ENCODE assay signal across 15 cellular contexts in the genomic region with DNA sequence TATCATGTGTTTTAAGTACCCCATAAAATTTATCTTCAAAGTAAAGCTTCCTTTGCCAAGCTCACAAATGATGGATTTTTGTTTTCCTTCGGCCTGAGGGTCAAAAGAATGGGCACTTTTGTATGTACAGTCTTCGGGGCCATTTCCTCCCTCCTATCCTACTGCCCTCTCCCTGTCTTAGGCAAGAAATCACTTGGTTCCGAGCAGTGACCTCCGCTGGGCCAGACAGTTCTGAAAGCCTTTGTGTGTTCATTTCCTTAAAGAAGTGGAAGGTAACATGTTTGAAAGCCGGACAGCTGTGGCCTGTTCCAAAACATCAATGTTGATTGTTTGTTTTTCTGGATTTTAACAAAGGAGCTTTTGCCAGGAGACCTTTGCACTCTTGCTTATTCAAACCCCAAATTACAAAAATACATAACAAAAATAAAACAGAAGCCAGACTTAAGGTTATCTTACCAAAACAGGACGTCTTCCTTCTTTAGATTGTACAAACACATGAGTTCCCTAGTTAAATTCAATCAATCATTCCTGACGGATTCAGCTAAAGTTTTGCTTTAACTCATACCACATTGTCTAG.
DNase-seq lines count a peak whose midpoint lies in the region; ATAC-seq, FAIRE-seq and TF ChIP-seq lines count a peak whose summit lies in the region.
"Had no signal": no experiment of that assay in that cellular context is flagged by ENCODE, and none has a peak within 500 bp of the region (broad histone marks: within the 10 kb centered on the region; RNA-seq: fewer than 3 reads in every experiment).

No MANE protein-coding gene starts in this region.

- no peak overlapping the region for H3K4me3 ChIP-seq in A549

- no peaks in the 10 kb centered on the region for H3K4me1 Mint-ChIP-seq in activated T-helper 2 cell treated with anti-CD3 and anti-CD28 coated beads, Interferon-gamma antibody, Interleukin-2, Interleukin-4, amounts not matched to agents 10 μg/mL and 5 μg/mL and 100 μg/mL, durations not matched to agents 14 hours and 24 hours and 36 hours (ENCODE audit: low read depth)
- H3K4me1 Mint-ChIP-seq: activated naive CD8-positive, alpha-beta T cell treated with anti-CD3 and anti-CD28 coated beads, Interleukin-2, amount 50 U/mL, for 24 hours; stimulated activated naive CD8-positive, alpha-beta T cell treated with anti-CD3 and anti-CD28 coated beads, Interleukin-15, amount 100 ng/mL, for 72 hours; T-cell had no signal

- FAIRE-seq in A549 (lab: Jason Lieb, UNC): no peak

- no peak overlapping the region for H3K27ac Mint-ChIP-seq in activated T-helper 2 cell treated with anti-CD3 and anti-CD28 coated beads, Interferon-gamma antibody, Interleukin-2, Interleukin-4, amounts not matched to agents 10 μg/mL and 5 μg/mL and 100 μg/mL, durations not matched to agents 14 hours and 24 hours and 36 hours
- H3K27ac Mint-ChIP-seq: activated naive CD8-positive, alpha-beta T cell treated with anti-CD3 and anti-CD28 coated beads, Interleukin-2, amount 50 U/mL, for 24 hours; T-cell had no signal

- POLR2A ChIA-PET in A549 (lab: Yijun Ruan, JAX): no interaction called here

- peak in 1 of 2 experiments; percentile 52; a peak in 3 of 6 replicates for ATAC-seq in A549
- ATAC-seq in HG03025 (IDR thresholded peaks at IDR 0.05; ENCODE audit: low FRiP score, unreplicated experiment): no peak
- ATAC-seq: activated naive CD8-positive, alpha-beta T cell treated with anti-CD3 and anti-CD28 coated beads, Interleukin-2, amount 50 U/mL, for 24 hours; stimulated activated naive CD8-positive, alpha-beta T cell treated with anti-CD3 and anti-CD28 coated beads, Interleukin-15, amount 100 ng/mL, for 72 hours; T-cell had no signal

- no peaks in the 10 kb centered on the region for H3K9me3 ChIP-seq in A549

- 20% methylated on average over 7 of the region's 7 CpGs for WGBS in A549 (ENCODE audit: missing lambda C conversion rate)

- CTCF ChIA-PET in A549 (lab: Yijun Ruan, JAX): interaction anchor here (0.6 kb wide), 1 partner anchor 36 kb away, joined by 4 read pairs; no protein-coding TSS in a partner anchor

- H3K4me2 ChIP-seq in A549: peak overlapping the region; percentile 61

- H3K4me3 Mint-ChIP-seq in activated T-helper 2 cell treated with anti-CD3 and anti-CD28 coated beads, Interferon-gamma antibody, Interleukin-2, Interleukin-4, amounts not matched to agents 10 μg/mL and 5 μg/mL and 100 μg/mL, durations not matched to agents 14 hours and 24 hours and 36 hours (ENCODE audit: low read depth): no peak overlapping the region
- H3K4me3 Mint-ChIP-seq: activated naive CD8-positive, alpha-beta T cell treated with anti-CD3 and anti-CD28 coated beads, Interleukin-2, amount 50 U/mL, for 24 hours; stimulated activated naive CD8-positive, alpha-beta T cell treated with anti-CD3 and anti-CD28 coated beads, Interleukin-15, amount 100 ng/mL, for 72 hours; T-cell had no signal

- H3K27me3 ChIP-seq in layer of hippocampus (ENCODE audit: control insufficient read depth, insufficient read depth, low read length): no peaks in the 10 kb centered on the region

- intact Hi-C loops in activated T-helper 2 cell treated with anti-CD3 and anti-CD28 coated beads, Interferon-gamma antibody, Interleukin-2, Interleukin-4, amounts not matched to agents 10 μg/mL and 5 μg/mL and 100 μg/mL, durations not matched to agents 14 hours and 24 hours and 36 hours (cut with micrococcal nuclease): no loop called here

- TF ChIP-seq EP300 in A549 (IDR thresholded peaks at IDR 0.05): no peak

- no peak for TF ChIP-seq RAD21 in A549 (conservative IDR thresholded peaks at IDR 0.05 in 1 of 2, IDR thresholded peaks at IDR 0.05 in 1 of 2)

- no peaks in the 10 kb centered on the region for H3K36me3 Mint-ChIP-seq in activated T-helper 2 cell treated with anti-CD3 and anti-CD28 coated beads, Interferon-gamma antibody, Interleukin-2, Interleukin-4, amounts not matched to agents 10 μg/mL and 5 μg/mL and 100 μg/mL, durations not matched to agents 14 hours and 24 hours and 36 hours (ENCODE audit: low read depth)
- H3K36me3 Mint-ChIP-seq: T-cell had no signal

- peaks cover 69% of the 10 kb centered on the region for H3K4me1 ChIP-seq in A549

- H3K9me3 Mint-ChIP-seq in activated T-helper 2 cell treated with anti-CD3 and anti-CD28 coated beads, Interferon-gamma antibody, Interleukin-2, Interleukin-4, amounts not matched to agents 10 μg/mL and 5 μg/mL and 100 μg/mL, durations not matched to agents 14 hours and 24 hours and 36 hours: no peaks in the 10 kb centered on the region

- peak in 1 of 2 experiments; percentile 17 for DNase-seq in A549 (ENCODE audit: low read depth in 1 of 2, low spot score in 1 of 2)
- DNase-seq in pulmonary artery endothelial cell (ENCODE audit: low read depth, low spot score): peak; percentile 81
- no peak for DNase-seq in activated T-helper 2 cell treated with anti-CD3 and anti-CD28 coated beads, Interferon-gamma antibody, Interleukin-2, Interleukin-4, amounts not matched to agents 10 μg/mL and 5 μg/mL and 100 μg/mL, durations not matched to agents 14 hours and 24 hours and 36 hours (ENCODE audit: low spot score)
- no peak for DNase-seq in DMS53 treated with DMSO at 0.1 percent for 48 hours (lab: John Stamatoyannopoulos, UW; ENCODE audit: unreplicated experiment)
- DNase-seq in hippocampal formation (lab: John Stamatoyannopoulos, UW): no peak
- DNase-seq: activated CD4-positive, alpha-beta T cell treated with anti-CD3 and anti-CD28 coated beads for 1 hour; activated naive CD8-positive, alpha-beta T cell treated with anti-CD3 and anti-CD28 coated beads, Interleukin-2, amount 50 U/mL, for 24 hours; GOT3; Karpas-422; NCI-H1436; stimulated activated naive CD8-positive, alpha-beta T cell treated with anti-CD3 and anti-CD28 coated beads, Interleukin-15, amount 100 ng/mL, for 72 hours; T-cell had no signal

- H3K27ac ChIP-seq in A549: peak overlapping the region; percentile 59 to 77; a peak in 5 of 6 replicates
- H3K27ac ChIP-seq in cingulate gyrus (ENCODE audit: low read depth, low read length): peak overlapping the region; percentile 20
- peak overlapping the region; percentile 10 for H3K27ac ChIP-seq in layer of hippocampus (ENCODE audit: low read depth, low read length)

- no peaks in the 10 kb centered on the region for H3K27me3 Mint-ChIP-seq in activated T-helper 2 cell treated with anti-CD3 and anti-CD28 coated beads, Interferon-gamma antibody, Interleukin-2, Interleukin-4, amounts not matched to agents 10 μg/mL and 5 μg/mL and 100 μg/mL, durations not matched to agents 14 hours and 24 hours and 36 hours (ENCODE audit: low read depth)
- H3K27me3 Mint-ChIP-seq: stimulated activated naive CD8-positive, alpha-beta T cell treated with anti-CD3 and anti-CD28 coated beads, Interleukin-15, amount 100 ng/mL, for 72 hours; T-cell had no signal

- no peak for TF ChIP-seq CTCF in A549 (IDR thresholded peaks at IDR 0.05)

- no peak for TF ChIP-seq POLR2A in A549 (IDR thresholded peaks at IDR 0.05; ENCODE audit: low read length)

TF ChIP-seq in A549, 52 proteins besides CTCF, POLR2A, EP300 and RAD21:
- TF ChIP-seq BCL3 (IDR thresholded peaks at IDR 0.05) (no peak), JUNB (IDR thresholded peaks at IDR 0.05) (no peak), JUN (IDR thresholded peaks at IDR 0.05) (no peak), MAX (IDR thresholded peaks at IDR 0.05) (no peak), MAFK (IDR thresholded peaks at IDR 0.05; ENCODE audit: partially characterized antibody) (no peak), HEYL (CRISPR knock-in tag; IDR thresholded peaks at IDR 0.05) (no peak)
- TF ChIP-seq, protein P1, sequence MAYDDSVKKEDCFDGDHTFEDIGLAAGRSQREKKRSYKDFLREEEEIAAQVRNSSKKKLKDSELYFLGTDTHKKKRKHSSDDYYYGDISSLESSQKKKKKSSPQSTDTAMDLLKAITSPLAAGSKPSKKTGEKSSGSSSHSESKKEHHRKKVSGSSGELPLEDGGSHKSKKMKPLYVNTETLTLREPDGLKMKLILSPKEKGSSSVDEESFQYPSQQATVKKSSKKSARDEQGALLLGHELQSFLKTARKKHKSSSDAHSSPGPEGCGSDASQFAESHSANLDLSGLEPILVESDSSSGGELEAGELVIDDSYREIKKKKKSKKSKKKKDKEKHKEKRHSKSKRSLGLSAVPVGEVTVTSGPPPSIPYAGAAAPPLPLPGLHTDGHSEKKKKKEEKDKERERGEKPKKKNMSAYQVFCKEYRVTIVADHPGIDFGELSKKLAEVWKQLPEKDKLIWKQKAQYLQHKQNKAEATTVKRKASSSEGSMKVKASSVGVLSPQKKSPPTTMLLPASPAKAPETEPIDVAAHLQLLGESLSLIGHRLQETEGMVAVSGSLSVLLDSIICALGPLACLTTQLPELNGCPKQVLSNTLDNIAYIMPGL (CRISPR knock-in tag; IDR thresholded peaks at IDR 0.05; ENCODE audit: borderline replicate concordance): no peak

Comparison
In these comparisons a context has a peak if more than half of its experiments do, and no peak if none do; other contexts are left out.
1. H3K27ac ChIP-seq: peak in every context shown above with its lines; median percentile 68 in A549; 20 in cingulate gyrus; 10 in layer of hippocampus.